ENCODE assay signal across 8 cellular contexts in the genomic region with DNA sequence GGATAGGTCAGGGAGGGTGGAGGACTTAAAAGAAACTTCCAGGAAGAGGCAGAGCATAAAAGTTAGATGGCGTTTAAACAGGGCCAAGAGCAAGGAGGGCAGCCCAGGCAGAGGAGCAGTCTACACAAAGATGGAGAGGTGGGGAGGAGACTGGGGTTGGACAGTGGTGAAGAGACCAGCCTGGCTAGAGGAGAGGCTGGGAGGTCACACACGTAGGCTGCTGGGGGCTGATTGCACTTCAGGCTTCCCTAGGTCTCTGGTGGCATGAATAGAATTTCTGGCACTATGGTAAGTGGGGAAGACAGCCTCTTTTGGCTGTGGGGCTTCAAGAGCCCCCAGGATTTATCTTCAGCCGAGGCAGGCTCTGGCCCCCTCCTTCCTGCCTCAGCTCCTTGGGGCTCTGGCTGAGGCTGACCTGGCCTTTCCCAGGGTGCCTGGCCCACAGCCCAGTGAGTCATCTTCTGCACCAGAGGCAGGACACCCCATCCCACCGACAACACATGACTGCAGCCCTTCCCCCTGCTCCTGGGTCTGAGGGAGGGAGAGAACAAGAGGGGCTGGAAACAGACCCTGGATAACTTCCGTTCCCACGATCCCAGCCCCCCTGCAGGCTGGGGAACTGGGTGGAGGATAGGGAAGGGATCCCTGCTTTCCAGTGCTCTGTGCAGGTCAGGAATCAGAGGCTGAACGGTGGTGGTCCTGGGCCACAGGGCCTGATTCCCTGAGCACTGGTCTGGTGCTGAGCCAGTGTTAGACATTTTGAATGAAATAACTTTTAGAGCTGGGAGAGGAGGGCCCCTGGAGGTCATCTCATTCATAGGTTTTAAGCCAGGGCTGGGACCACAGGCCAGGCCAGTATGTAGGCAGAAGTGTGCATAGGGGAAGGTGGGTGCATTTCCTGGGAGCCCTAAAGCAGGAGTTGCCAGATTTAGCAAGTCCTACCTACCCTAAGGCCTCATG. TPM values are rescaled to one million over a fixed set of nuclear protein-coding genes. Genes with fewer than 3 reads are reported as not detected.
A peak's percentile ranks its signal among the peaks of the same experiment; 100 is the strongest.
DNase-seq lines count a peak whose midpoint lies in the region; ATAC-seq lines count a peak whose summit lies in the region.

No MANE protein-coding gene starts in this region.

- DNase-seq in H4 (ENCODE audit: low spot score), result peak; percentile 61
- peak; percentile 95 for DNase-seq in amniotic epithelial cell (ENCODE audit: low read depth)
- DNase-seq in iPS-NIHi7 (ENCODE audit: extremely low spot score), result peak; percentile 35
- DNase-seq in stromal cell of bone marrow (ENCODE audit: low read depth), result peak; percentile 70
- no peak for DNase-seq in NCI-H1436 (lab: John Stamatoyannopoulos, UW)
- no peak for DNase-seq in NCI-H1105 treated with DMSO at 0.1 percent for 48 hours (lab: John Stamatoyannopoulos, UW)
- no peak for DNase-seq in Ammon's horn (ENCODE audit: low spot score)

- no peak for ATAC-seq in GM19023 (IDR thresholded peaks at IDR 0.05; ENCODE audit: unreplicated experiment)

RNA-seq across cellular contexts. Expression of a gene that starts 26.4 kb away (rescaled TPM):
- 3.3 and 3.9 TPM in 2 replicates for total RNA-seq in H4 (2014; rRNA removed; shearing (Covaris generic))

RNA-seq across cellular contexts. Expression of a gene that starts 41.7 kb away (rescaled TPM):
- total RNA-seq in H4 (2014; rRNA removed; shearing (Covaris generic)), result 2.1 and 2.2 TPM in 2 replicates

Comparison
In these comparisons a context has a peak if more than half of its experiments do, and no peak if none do; other contexts are left out.
1. DNase-seq: peak in H4 (single experiment), amniotic epithelial cell (single experiment), iPS-NIHi7 (single experiment) and stromal cell of bone marrow (single experiment); none in NCI-H1436 (single experiment), NCI-H1105 treated with DMSO at 0.1 percent for 48 hours (single experiment) and Ammon's horn (single experiment).